In genomic region chr7:889391-889790, GRCh38 we compare ENCODE assay signal across 15 cellular contexts. TPM values are rescaled to one million over a fixed set of nuclear protein-coding genes. Genes with fewer than 3 reads are reported as not detected.
DNase-seq lines count a peak whose midpoint lies in the region; ATAC-seq and TF ChIP-seq lines count a peak whose summit lies in the region.
"Had no signal": no experiment of that assay in that cellular context is flagged by ENCODE, and none has a peak within 500 bp of the region (broad histone marks: within the 10 kb centered on the region; RNA-seq: fewer than 3 reads in every experiment).

No MANE protein-coding gene starts in this region.

- H3K23ac ChIP-seq in mesendoderm (ENCODE audit: low read length), result peak overlapping the region; percentile 45

- H2BK5ac ChIP-seq in mesendoderm (ENCODE audit: low read length), result no peak overlapping the region

- TF ChIP-seq CTCF in CD14-positive monocyte (IDR thresholded peaks at IDR 0.05), result no peak

- peak overlapping the region; percentile 6 for H3K4me2 ChIP-seq in mesendoderm (ENCODE audit: low read length)
- H3K4me2 ChIP-seq: BLaER1 treated with 17β-estradiol and CSF1 and Interleukin-3, amounts not matched to agents 10 nM and 100 nM had no signal

- H3K9me3 Mint-ChIP-seq in CD14-positive monocyte, result peaks cover 0 to 2% (median 0%) of the 10 kb centered on the region in 7 donors

- H2BK120ac ChIP-seq in mesendoderm (ENCODE audit: low read depth, low read length), result no peak overlapping the region

- H3K9ac ChIP-seq in mesendoderm (ENCODE audit: low read length), result peak overlapping the region; percentile 7
- H3K9ac ChIP-seq: BLaER1 treated with 17β-estradiol and CSF1 and Interleukin-3, amounts not matched to agents 10 nM and 100 nM had no signal

- H3K18ac ChIP-seq in mesendoderm (ENCODE audit: low read length), result no peak overlapping the region

- no peak overlapping the region for H3K27ac Mint-ChIP-seq in CD14-positive monocyte

- H3K4me3 ChIP-seq in right cardiac atrium (ENCODE audit: low read length) (no peak overlapping the region), mesendoderm (ENCODE audit: low read length) (no peak overlapping the region)
- H3K4me3 ChIP-seq: BLaER1 treated with 17β-estradiol and CSF1 and Interleukin-3, amounts not matched to agents 10 nM and 100 nM had no signal

- no peak overlapping the region for H4K8ac ChIP-seq in mesendoderm (ENCODE audit: low read depth, low read length)

- no peak overlapping the region for H2BK15ac ChIP-seq in mesendoderm (replicated peaks; ENCODE audit: low read depth)

- ATAC-seq in right cardiac atrium, result no peak
- ATAC-seq in Right ventricle myocardium superior (ENCODE audit: poor library complexity), result no peak

- H3K4ac ChIP-seq in mesendoderm (ENCODE audit: low read depth, low read length), result no peak overlapping the region

- no peak overlapping the region for H4K5ac ChIP-seq in mesendoderm (ENCODE audit: low read length)

- H3K27ac ChIP-seq in right cardiac atrium (ENCODE audit: low read length) (no peak overlapping the region), caudate nucleus (ENCODE audit: low read depth, low read length) (peak overlapping the region; percentile 59), mesendoderm (ENCODE audit: low read depth, low read length) (no peak overlapping the region)

- DNase-seq in right cardiac atrium (peak in 2 of 3 donors; percentile 30 to 57), Right ventricle myocardium superior (no peak), caudate nucleus (lab: John Stamatoyannopoulos, UW) (no peak), mesendoderm (peak; percentile 51), CD14-positive monocyte (ENCODE audit: low spot score) (no peak), mucosa of gallbladder (ENCODE audit: low spot score) (no peak), NCI-H446 treated with DMSO at 0.1 percent for 48 hours (lab: John Stamatoyannopoulos, UW) (no peak)
- DNase-seq in stimulated activated CD4-positive, alpha-beta T cell treated with anti-CD3 and anti-CD28 coated beads, Interleukin-12 subunit alpha, Interleukin-12 subunit beta, amount 100 ng/mL, for 4 hours, result no peak
- DNase-seq: 8988T, DMS153, Karpas-422, NCI-H187 treated with DMSO at 0.1 percent for 48 hours, NCI-H2171, NCI-H510A treated with DMSO at 0.1 percent for 48 hours had no signal

- H3K36me3 ChIP-seq in mesendoderm (ENCODE audit: control insufficient read depth, insufficient read depth, low read length), result peaks cover 10% of the 10 kb centered on the region

- no peaks in the 10 kb centered on the region for H3K27me3 ChIP-seq in right cardiac atrium (ENCODE audit: control insufficient read depth, insufficient read depth)
- no peaks in the 10 kb centered on the region for H3K27me3 ChIP-seq in mesendoderm (ENCODE audit: insufficient read depth, low read length, poor library complexity)
- H3K27me3 ChIP-seq: BLaER1 treated with 17β-estradiol and CSF1 and Interleukin-3, amounts not matched to agents 10 nM and 100 nM had no signal

- H3K27me3 Mint-ChIP-seq in CD14-positive monocyte (ENCODE audit: low read depth in 3 of 3), result peaks cover 0 to 3% (median 0%) of the 10 kb centered on the region in 3 donors

- H3K36me3 Mint-ChIP-seq in CD14-positive monocyte, result peaks cover 52 to 75% of the 10 kb centered on the region in 2 donors

- H3K79me2 ChIP-seq in mesendoderm (ENCODE audit: control insufficient read depth, insufficient read depth, low read length), result peaks cover 41% of the 10 kb centered on the region

- no peak overlapping the region for H2AK5ac ChIP-seq in mesendoderm (ENCODE audit: low read length)

- no peaks in the 10 kb centered on the region for H3K9me3 ChIP-seq in right cardiac atrium (ENCODE audit: control insufficient read depth, low read length)
- H3K9me3 ChIP-seq: BLaER1 treated with 17β-estradiol and CSF1 and Interleukin-3, amounts not matched to agents 10 nM and 100 nM had no signal

- 93% methylated on average over 14 of the region's 18 CpGs for WGBS in right cardiac atrium
- no CpG with 5 or more reads among the region's 18 CpGs for WGBS in mesendoderm (ENCODE audit: extremely low coverage, insufficient coverage, low lambda C conversion rate)

- intact Hi-C loops in right cardiac atrium (cut with DNase I) (no loop called here), Right ventricle myocardium superior (cut with DNase I) (no loop called here), CD14-positive monocyte (cut with micrococcal nuclease) (loop anchor here in 1 of 2 donors (10.0 kb wide), 1 partner anchor 265 kb away; no protein-coding TSS in a partner anchor)

- H3K4me1 Mint-ChIP-seq in CD14-positive monocyte, result no peaks in the 10 kb centered on the region

- H3K4me1 ChIP-seq in right cardiac atrium (ENCODE audit: control insufficient read depth, insufficient read depth, low read length), result peaks cover 6% of the 10 kb centered on the region
- H3K4me1 ChIP-seq in mesendoderm (ENCODE audit: control insufficient read depth, low read depth, low read length), result no peaks in the 10 kb centered on the region

- peaks cover 34% of the 10 kb centered on the region for H3K79me1 ChIP-seq in mesendoderm (ENCODE audit: low read length)

- peak overlapping the region; percentile 45 for H3K56ac ChIP-seq in mesendoderm (ENCODE audit: low read length)

- no peak overlapping the region for H3K4me3 Mint-ChIP-seq in CD14-positive monocyte

RNA-seq across cellular contexts. Expression of gene GET4, which starts 13.0 kb away (rescaled TPM):
- 10 to 100 TPM; 20.1 to 23.6 (median 22.2) TPM for total RNA-seq in right cardiac atrium
- 22.2 TPM for polyA plus RNA-seq in right cardiac atrium
- 20.6 TPM for total RNA-seq in Right ventricle myocardium superior
- polyA plus RNA-seq in mesendoderm (2013, experiment 1 of 2), result 35.9 TPM
- polyA plus RNA-seq in mesendoderm (2013, experiment 2 of 2), result 35.8 TPM
- 10 to 100 TPM; 20.1 to 25.5 TPM for polyA plus RNA-seq in CD14-positive monocyte
- 37.5 TPM for total RNA-seq in mucosa of gallbladder

RNA-seq across cellular contexts. Expression of gene SUN1, which starts 57.1 kb away (rescaled TPM):
- total RNA-seq in right cardiac atrium, result 100 to 1,000 TPM; 139 to 163 (median 147) TPM
- 86.9 TPM for polyA plus RNA-seq in right cardiac atrium
- 177 TPM for total RNA-seq in Right ventricle myocardium superior
- polyA plus RNA-seq in mesendoderm (2013, experiment 1 of 2), result 47.7 TPM
- 47.9 TPM for polyA plus RNA-seq in mesendoderm (2013, experiment 2 of 2)
- polyA plus RNA-seq in CD14-positive monocyte, result 10 to 100 TPM; 44.2 to 51.5 TPM
- total RNA-seq in mucosa of gallbladder, result 126 TPM

Comparison
In these comparisons a context has a peak if more than half of its experiments do, and no peak if none do; other contexts are left out.
1. DNase-seq: peak in right cardiac atrium (2 of 3) and mesendoderm (single experiment); none in Right ventricle myocardium superior (single experiment), caudate nucleus (0 of 61), stimulated activated CD4-positive, alpha-beta T cell treated with anti-CD3 and anti-CD28 coated beads, Interleukin-12 subunit alpha, Interleukin-12 subunit beta, amount 100 ng/mL, for 4 hours (single experiment), CD14-positive monocyte (single experiment), mucosa of gallbladder (single experiment) and NCI-H446 treated with DMSO at 0.1 percent for 48 hours (single experiment).